21 cellular contexts compared by ENCODE assay signal in the genomic region with DNA sequence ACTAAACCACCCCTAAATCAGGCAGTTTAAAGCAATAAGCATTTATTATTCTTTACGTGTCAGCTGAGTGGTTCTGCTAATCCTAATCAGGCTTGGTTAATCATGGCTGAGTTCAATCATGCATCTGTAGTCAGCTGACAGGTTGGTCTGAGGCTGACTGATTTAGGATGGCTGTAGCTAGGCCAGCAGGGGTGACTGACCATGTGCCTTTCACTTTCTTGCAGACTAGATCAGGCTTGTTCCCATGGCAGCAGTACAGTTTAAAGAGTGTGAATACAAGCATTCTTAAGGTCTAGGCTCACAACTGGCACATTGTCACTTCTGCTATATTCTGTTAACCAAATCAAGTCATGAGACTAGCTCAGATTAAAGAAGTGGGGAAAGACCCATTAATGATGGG. TPM values are rescaled to one million over a fixed set of nuclear protein-coding genes. Genes with fewer than 3 reads are reported as not detected.
DNase-seq lines count a peak whose midpoint lies in the region; ATAC-seq, FAIRE-seq and TF ChIP-seq lines count a peak whose summit lies in the region.
"Had no signal": no experiment of that assay in that cellular context is flagged by ENCODE, and none has a peak within 500 bp of the region (broad histone marks: within the 10 kb centered on the region; RNA-seq: fewer than 3 reads in every experiment).

No MANE protein-coding gene starts in this region.

- H3K4me3 ChIP-seq in bronchial epithelial cell (ENCODE audit: low read depth, low read length) = no peak overlapping the region
- H3K4me3 ChIP-seq: BLaER1, PC-9 had no signal

- intact Hi-C loops in left ventricle myocardium superior (cut with micrococcal nuclease) (no loop called here), cardiac septum (cut with DNase I) (no loop called here)

- no peaks in the 10 kb centered on the region for H3K36me3 ChIP-seq in bronchial epithelial cell (ENCODE audit: control insufficient read depth, insufficient read depth, low read length)
- H3K36me3 ChIP-seq: BLaER1 had no signal

- no peaks in the 10 kb centered on the region for H3K27me3 ChIP-seq in bronchial epithelial cell (ENCODE audit: control insufficient read depth, insufficient read depth, low read length)
- H3K27me3 ChIP-seq: BLaER1 had no signal

- in situ Hi-C loops in KBM-7 (cut with MboI; ENCODE audit: low pct_unique_long_range_greater_than_20kb, low sequenced_read_pairs) = no loop called here

- DNase-seq in left ventricle myocardium superior = no peak
- no peak for DNase-seq in cardiac septum (ENCODE audit: low spot score)
- peak; percentile 25 for DNase-seq in bronchial epithelial cell (ENCODE audit: low read depth)
- peak; percentile 78 for DNase-seq in kidney tubule cell (ENCODE audit: low spot score)
- no peak for DNase-seq in KBM-7
- no peak for DNase-seq in SIG-M5 treated with dmso at 0.1 percent for 504 hours (lab: John Stamatoyannopoulos, UW; ENCODE audit: unreplicated experiment)
- no peak for DNase-seq in globus pallidus (ENCODE audit: low spot score)
- DNase-seq: CD8-positive, alpha-beta T cell; DMS 273 treated with DMSO at 0.1 percent for 48 hours; GOT3; MM.1S; NCI-H1105 treated with DMSO at 0.1 percent for 48 hours; NCI-H1694 treated with DMSO at 0.1 percent for 48 hours; NCI-H2107; NCI-H226; NCI-H69; PC-9; SK-N-SH had no signal

- ATAC-seq in left ventricle myocardium superior (peak; percentile 44), HG03520 (IDR thresholded peaks at IDR 0.05; ENCODE audit: unreplicated experiment) (no peak)
- ATAC-seq: CD8-positive, alpha-beta T cell had no signal

- FAIRE-seq in bronchial epithelial cell (lab: Jason Lieb, UNC) = no peak
- FAIRE-seq: GM12892 had no signal

- TF ChIP-seq CTCF in bronchial epithelial cell (IDR thresholded peaks at IDR 0.05; ENCODE audit: insufficient read depth, low read length, severe bottlenecking) = no peak

RNA-seq across cellular contexts. Expression of a gene that starts 16.1 kb away (rescaled TPM):
- total RNA-seq in left ventricle myocardium superior (68.4 TPM), cardiac septum (97.3 TPM), bronchial epithelial cell (9.2 and 14.0 TPM in 2 replicates)
- total RNA-seq: CD8-positive, alpha-beta T cell had no signal

Comparison
In these comparisons a context has a peak if more than half of its experiments do, and no peak if none do; other contexts are left out.
1. DNase-seq: peak in bronchial epithelial cell (single experiment) and kidney tubule cell (single experiment); none in left ventricle myocardium superior (single experiment), cardiac septum (single experiment), KBM-7 (single experiment), SIG-M5 treated with dmso at 0.1 percent for 504 hours (single experiment) and globus pallidus (single experiment).